17 cellular contexts compared by ENCODE assay signal in genomic region chr3:49841806-49842205, GRCh38. TPM values are rescaled to one million over a fixed set of nuclear protein-coding genes. Genes with fewer than 3 reads are reported as not detected.
"Had no signal": no experiment of that assay in that cellular context is flagged by ENCODE, and none has a peak within 500 bp of the region (broad histone marks: within the 10 kb centered on the region; RNA-seq: fewer than 3 reads in every experiment).

No MANE protein-coding gene starts in this region.

- H3K27ac ChIP-seq: esophagus muscularis mucosa, spleen, stomach had no signal

- H3K27me3 ChIP-seq: esophagus muscularis mucosa, spleen, stomach had no signal

- H3K9me3 ChIP-seq: esophagus muscularis mucosa, mucosa of descending colon, spleen, stomach had no signal

- DNase-seq: activated B cell treated with CpG ODN at 0.5 μM for 24 hours; activated CD8-positive, alpha-beta memory T cell treated with anti-CD3 and anti-CD28 coated beads, Interleukin-2, amount 50 U/mL, for 48 hours; activated gamma-delta T cell; aorta; kidney; left ventricle myocardium superior; naive thymus-derived CD4-positive, alpha-beta T cell; spleen had no signal

- H3K4me3 ChIP-seq: esophagus muscularis mucosa, mucosa of descending colon, spleen, stomach had no signal

RNA-seq across cellular contexts. Expression of gene CAMKV, which starts 27.9 kb away (rescaled TPM):
- total RNA-seq: activated B cell treated with CpG ODN at 0.5 μM for 24 hours; activated CD4-positive, alpha-beta T cell treated with anti-CD3 and anti-CD28 coated beads, Interleukin-2, amount 10 ng/mL, durations not matched to agents 7 days and 5 days; aorta; glomerular endothelial cell; left ventricle myocardium superior; mucosa of descending colon; naive thymus-derived CD4-positive, alpha-beta T cell; omental fat pad; sciatic nerve; spleen had no signal

RNA-seq across cellular contexts. Expression of gene CDHR4, which starts 42.1 kb away (rescaled TPM):
- total RNA-seq: activated B cell treated with CpG ODN at 0.5 μM for 24 hours, glomerular endothelial cell, left ventricle myocardium superior, pulmonary artery endothelial cell, spleen, urinary bladder had no signal
